1 cellular context compared by ENCODE assay signal in genomic region chr10:92290837-92291609, GRCh38.
TF ChIP-seq lines count a peak whose summit lies in the region.

TSS of gene CPEB3 (minus strand) at chr10:92291078. CDS start at chr10:92240350, 50,728 bp downstream.
TSS of gene MARCHF5 (plus strand) at chr10:92291167. CDS start at chr10:92291495, 328 bp downstream.

TF ChIP-seq in GM12878, 131 proteins besides CTCF, POLR2A, EP300 and RAD21 (continued from another document):
- TF ChIP-seq BHLHE40 (IDR thresholded peaks at IDR 0.05; ENCODE audit: borderline replicate concordance in 1 of 2, low read depth in 2 of 2, low read length in 1 of 2) (peak; percentile 10 to 59; a peak in 3 of 4 replicates), ETV6 (conservative IDR thresholded peaks at IDR 0.05 in 1 of 2, IDR thresholded peaks at IDR 0.05 in 1 of 2; ENCODE audit: borderline replicate concordance in 1 of 2, low read depth in 1 of 2) (peak in 1 of 2 experiments; percentile 63; a peak in 1 of 4 replicates), ATF3 (IDR thresholded peaks at IDR 0.05; ENCODE audit: borderline replicate concordance, extremely low read depth, low read depth, low read length) (no peak), ZBTB4 (CRISPR knock-in tag; IDR thresholded peaks at IDR 0.05) (no peak), CREB1 (IDR thresholded peaks at IDR 0.05; ENCODE audit: low read depth) (peak; percentile 97), ZNF217 (IDR thresholded peaks at IDR 0.05) (peak; percentile 75; the same call in 1 of the 2 replicates), CHD4 (IDR thresholded peaks at IDR 0.05) (no peak), PAX5 (IDR thresholded peaks at IDR 0.05; ENCODE audit: borderline replicate concordance, low read depth, low read length) (peak; percentile 92), RUNX3 (IDR thresholded peaks at IDR 0.05; ENCODE audit: low read length) (no peak; the same call in 1 of the 2 replicates), CREM (IDR thresholded peaks at IDR 0.05; ENCODE audit: low read depth) (peak; percentile 97), ATF2 (IDR thresholded peaks at IDR 0.05; ENCODE audit: low read length) (no peak), HDAC2 (IDR thresholded peaks at IDR 0.05) (no peak), BMI1 (IDR thresholded peaks at IDR 0.05; ENCODE audit: borderline replicate concordance) (no peak), ASH2L (IDR thresholded peaks at IDR 0.05; ENCODE audit: borderline replicate concordance, low read depth) (0 out of 2 replicates have a peak, but pooled peaks have one; percentile 24)
